16 cellular contexts compared by ENCODE assay signal in the genomic region with DNA sequence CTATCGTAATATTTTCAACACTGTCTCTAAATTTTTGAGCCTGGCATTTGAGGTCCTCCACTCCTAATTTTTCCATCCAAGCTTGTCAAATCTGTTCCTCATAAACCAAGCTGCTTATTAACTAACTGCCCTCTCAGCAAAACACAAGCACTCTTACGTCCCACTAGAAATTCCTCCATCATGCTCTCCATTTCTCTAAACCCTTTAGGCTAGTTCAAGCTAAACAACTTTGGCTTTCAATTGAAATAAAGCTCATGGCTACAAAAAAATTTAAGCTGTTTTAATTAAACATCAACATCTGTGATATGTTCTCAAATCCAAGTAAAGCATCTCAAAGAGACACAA. TPM values are rescaled to one million over a fixed set of nuclear protein-coding genes. Genes with fewer than 3 reads are reported as not detected.
A peak's percentile ranks its signal among the peaks of the same experiment; 100 is the strongest.
DNase-seq lines count a peak whose midpoint lies in the region; ATAC-seq and TF ChIP-seq lines count a peak whose summit lies in the region.
"Had no signal": no experiment of that assay in that cellular context is flagged by ENCODE, and none has a peak within 500 bp of the region (broad histone marks: within the 10 kb centered on the region; RNA-seq: fewer than 3 reads in every experiment).

No MANE protein-coding gene starts in this region.

- H3K4me1 ChIP-seq in SK-N-SH (ENCODE audit: control insufficient read depth in 1 of 2, insufficient read depth in 2 of 2, low read depth in 1 of 2, low read length in 1 of 2), result peaks cover 0 to 12% of the 10 kb centered on the region in 2 experiments; a peak in 3 of 4 replicates
- no peaks in the 10 kb centered on the region for H3K4me1 ChIP-seq in hepatocyte (ENCODE audit: insufficient read depth)
- H3K4me1 ChIP-seq in Peyer's patch, result no peaks in the 10 kb centered on the region
- no peaks in the 10 kb centered on the region for H3K4me1 ChIP-seq in HAP-1
- H3K4me1 ChIP-seq: neural progenitor cell had no signal

- H3K27me3 Mint-ChIP-seq in activated T-cell treated with anti-CD3 and anti-CD28 coated beads, Interleukin-2, amount 50 U/mL, for 24 hours, result no peaks in the 10 kb centered on the region
- no peaks in the 10 kb centered on the region for H3K27me3 Mint-ChIP-seq in stimulated activated memory B cell treated with anti-CD40 and anti-IgM and Interleukin-4, amounts not matched to agents 10 μg/mL and 1 μg/mL and 100 μg/mL, for 72 hours

- no peak for TF ChIP-seq EP300 in SK-N-SH (IDR thresholded peaks at IDR 0.05; ENCODE audit: borderline replicate concordance in 1 of 2, low read depth in 1 of 2, low read length in 1 of 2)

- peaks cover 69% of the 10 kb centered on the region for H3K36me3 Mint-ChIP-seq in activated T-cell treated with anti-CD3 and anti-CD28 coated beads, Interleukin-2, amount 50 U/mL, for 24 hours (ENCODE audit: low read depth)
- peaks cover 27% of the 10 kb centered on the region for H3K36me3 Mint-ChIP-seq in stimulated activated memory B cell treated with anti-CD40 and anti-IgM and Interleukin-4, amounts not matched to agents 10 μg/mL and 1 μg/mL and 100 μg/mL, for 72 hours

- no peak for DNase-seq in activated T-cell treated with anti-CD3 and anti-CD28 coated beads, Interleukin-2, amount 50 U/mL, for 24 hours
- DNase-seq in activated T-cell treated with anti-CD3 and anti-CD28 coated beads, Interleukin-2, amount 50 U/mL, for 48 hours, result no peak
- DNase-seq in SK-N-SH, result no peak
- no peak for DNase-seq in hepatocyte (ENCODE audit: low spot score)
- no peak for DNase-seq in Peyer's patch
- DNase-seq in HAP-1 (ENCODE audit: low spot score in 2 of 2), result no peak
- DNase-seq in posterior cingulate gyrus, result no peak
- DNase-seq: adrenal gland, erythroblast, left ventricle myocardium superior, NCI-H1694 treated with DMSO at 0.1 percent for 48 hours, NCI-H526 treated with DMSO at 0.1 percent for 48 hours, sigmoid colon had no signal

- intact Hi-C loops in posterior cingulate gyrus (cut with DNase I), result no loop called here

- no peak for ATAC-seq in stimulated activated memory B cell treated with anti-CD40 and anti-IgM and Interleukin-4, amounts not matched to agents 10 μg/mL and 1 μg/mL and 100 μg/mL, for 72 hours
- ATAC-seq: GM12878, left ventricle myocardium superior had no signal

- peak overlapping the region; percentile 95 for H3K27ac Mint-ChIP-seq in activated T-cell treated with anti-CD3 and anti-CD28 coated beads, Interleukin-2, amount 50 U/mL, for 24 hours
- H3K27ac Mint-ChIP-seq in stimulated activated memory B cell treated with anti-CD40 and anti-IgM and Interleukin-4, amounts not matched to agents 10 μg/mL and 1 μg/mL and 100 μg/mL, for 72 hours, result peak overlapping the region; percentile 42
- H3K27ac Mint-ChIP-seq: neural progenitor cell had no signal

- 66% methylated on average over 2 of the region's 2 CpGs for WGBS in SK-N-SH (ENCODE audit: low lambda C conversion rate)
- WGBS in hepatocyte (ENCODE audit: low lambda C conversion rate, missing lambda C conversion rate), result 84% methylated on average over 2 of the region's 2 CpGs

- H3K79me2 ChIP-seq in SK-N-SH (ENCODE audit: insufficient read depth) (peaks cover 39% of the 10 kb centered on the region), hepatocyte (peaks cover 6% of the 10 kb centered on the region)

- H3K36me3 ChIP-seq in SK-N-SH (replicated peaks in 1 of 2; ENCODE audit: control insufficient read depth in 1 of 2, insufficient read depth in 2 of 2, low read length in 1 of 2) (peaks cover 52 to 68% of the 10 kb centered on the region in 2 experiments), hepatocyte (replicated peaks; ENCODE audit: insufficient read depth, low read depth) (no peaks in the 10 kb centered on the region), Peyer's patch (peaks cover 0 to 46% (median 0%) of the 10 kb centered on the region in 3 donors), HAP-1 (replicated peaks) (peaks cover 35% of the 10 kb centered on the region)

- no peak for TF ChIP-seq POLR2A in Peyer's patch (IDR thresholded peaks at IDR 0.05)

- H3K4me3 ChIP-seq in SK-N-SH (ENCODE audit: low read depth in 2 of 2, low read length in 1 of 2) (no peak overlapping the region), hepatocyte (no peak overlapping the region), Peyer's patch (no peak overlapping the region), HAP-1 (no peak overlapping the region)
- H3K4me3 ChIP-seq: adrenal gland, GM12878, neural progenitor cell, sigmoid colon had no signal

- POLR2A ChIA-PET in SK-N-SH (lab: Yijun Ruan, JAX), result no interaction called here

- no peak for TF ChIP-seq RAD21 in SK-N-SH (IDR thresholded peaks at IDR 0.05; ENCODE audit: low read length)

- H3F3A ChIP-seq in SK-N-SH (replicated peaks; ENCODE audit: insufficient read depth), result peaks cover 33% of the 10 kb centered on the region

- in situ Hi-C loops in HAP-1 (cut with MboI; ENCODE audit: low sequenced_read_pairs), result loop anchor here (25.0 kb wide), 1 partner anchor 824 kb away; no protein-coding TSS in a partner anchor

- H3K9me2 ChIP-seq in SK-N-SH (no peaks in the 10 kb centered on the region), hepatocyte (replicated peaks; ENCODE audit: insufficient read depth) (no peaks in the 10 kb centered on the region)

- peak overlapping the region; percentile 1 for H3K4me3 Mint-ChIP-seq in activated T-cell treated with anti-CD3 and anti-CD28 coated beads, Interleukin-2, amount 50 U/mL, for 24 hours
- H3K4me3 Mint-ChIP-seq in stimulated activated memory B cell treated with anti-CD40 and anti-IgM and Interleukin-4, amounts not matched to agents 10 μg/mL and 1 μg/mL and 100 μg/mL, for 72 hours, result no peak overlapping the region
- H3K4me3 Mint-ChIP-seq: neural progenitor cell had no signal

- no peak overlapping the region for H2AFZ ChIP-seq in SK-N-SH (ENCODE audit: low read depth)
- H2AFZ ChIP-seq in hepatocyte, result no peak overlapping the region
- H2AFZ ChIP-seq: neural progenitor cell had no signal

- H4K20me1 ChIP-seq in SK-N-SH (ENCODE audit: insufficient read depth) (no peaks in the 10 kb centered on the region), hepatocyte (ENCODE audit: insufficient read depth, poor library complexity, severe bottlenecking) (no peaks in the 10 kb centered on the region)

- H3K27me3 ChIP-seq in SK-N-SH (ENCODE audit: insufficient read depth) (no peaks in the 10 kb centered on the region), hepatocyte (no peaks in the 10 kb centered on the region), Peyer's patch (no peaks in the 10 kb centered on the region), HAP-1 (ENCODE audit: low read depth) (no peaks in the 10 kb centered on the region)
- H3K27me3 ChIP-seq: adrenal gland, neural progenitor cell, sigmoid colon had no signal

- H3K9me3 Mint-ChIP-seq in activated T-cell treated with anti-CD3 and anti-CD28 coated beads, Interleukin-2, amount 50 U/mL, for 24 hours, result no peaks in the 10 kb centered on the region
- H3K9me3 Mint-ChIP-seq in stimulated activated memory B cell treated with anti-CD40 and anti-IgM and Interleukin-4, amounts not matched to agents 10 μg/mL and 1 μg/mL and 100 μg/mL, for 72 hours, result no peaks in the 10 kb centered on the region
- H3K9me3 Mint-ChIP-seq: neural progenitor cell had no signal

- no peak overlapping the region; the same call in 1 of the 2 replicates for H3K9ac ChIP-seq in SK-N-SH
- H3K9ac ChIP-seq: neural progenitor cell had no signal

- H3K9me3 ChIP-seq in SK-N-SH (no peaks in the 10 kb centered on the region), hepatocyte (ENCODE audit: low read depth) (no peaks in the 10 kb centered on the region), Peyer's patch (no peaks in the 10 kb centered on the region), HAP-1 (no peaks in the 10 kb centered on the region)
- H3K9me3 ChIP-seq: adrenal gland, sigmoid colon had no signal

- H3K4me2 ChIP-seq in SK-N-SH (peak overlapping the region; percentile 2; the same call in 1 of the 2 replicates), hepatocyte (no peak overlapping the region)
- H3K4me2 ChIP-seq: neural progenitor cell had no signal

- TF ChIP-seq CTCF in SK-N-SH (IDR thresholded peaks at IDR 0.05) (no peak), hepatocyte (IDR thresholded peaks at IDR 0.05; ENCODE audit: poor library complexity) (no peak), Peyer's patch (IDR thresholded peaks at IDR 0.05) (no peak)

- CTCF ChIA-PET in SK-N-SH (lab: Yijun Ruan, JAX), result interaction anchor here (1.0 to 1.1 kb wide), 2 partner anchors 35 to 153 kb away, joined by 3 to 5 read pairs; no protein-coding TSS in a partner anchor

- H3K4me1 Mint-ChIP-seq in activated T-cell treated with anti-CD3 and anti-CD28 coated beads, Interleukin-2, amount 50 U/mL, for 24 hours (ENCODE audit: low read depth), result peaks cover 53% of the 10 kb centered on the region
- peaks cover 8% of the 10 kb centered on the region for H3K4me1 Mint-ChIP-seq in stimulated activated memory B cell treated with anti-CD40 and anti-IgM and Interleukin-4, amounts not matched to agents 10 μg/mL and 1 μg/mL and 100 μg/mL, for 72 hours

- H3K27ac ChIP-seq in SK-N-SH (ENCODE audit: low read depth in 2 of 2, low read length in 1 of 2) (peak overlapping the region in 1 of 2 experiments; percentile 66; a peak in 3 of 4 replicates), hepatocyte (peak overlapping the region; percentile 33), Peyer's patch (no peak overlapping the region)
- H3K27ac ChIP-seq: adrenal gland, neural progenitor cell, sigmoid colon had no signal

TF ChIP-seq in SK-N-SH, 30 proteins besides CTCF, POLR2A, EP300 and RAD21:
- no peak for TF ChIP-seq CHD2 (IDR thresholded peaks at IDR 0.05; ENCODE audit: low read length, partially characterized antibody)
- no peak for TF ChIP-seq POLR2AphosphoS5 (IDR thresholded peaks at IDR 0.05; ENCODE audit: low read depth, low read length)
- TF ChIP-seq GATA2 (CRISPR knock-in tag; IDR thresholded peaks at IDR 0.05), result no peak

RNA-seq across cellular contexts. Expression of a gene that starts 45.7 kb away (rescaled TPM):
- 34.3 and 36.1 TPM in 2 replicates for polyA plus RNA-seq in SK-N-SH (2012; rRNA removed)
- polyA plus RNA-seq in SK-N-SH (2012; cell fraction: cytosol; rRNA removed), result 57.7 and 60.2 TPM in 2 replicates
- polyA plus RNA-seq in SK-N-SH (2012; cell fraction: nucleus; rRNA removed), result 22.1 and 35.2 TPM in 2 replicates
- 36.2 and 37.4 TPM in 2 replicates for total RNA-seq in hepatocyte
- polyA plus RNA-seq in hepatocyte, result 13.0 and 15.1 TPM in 2 replicates
- 10 to 100 TPM; 12.1 to 85.8 (median 23.6) TPM for total RNA-seq in Peyer's patch
